ENCODE assay signal across 15 cellular contexts in the genomic region with DNA sequence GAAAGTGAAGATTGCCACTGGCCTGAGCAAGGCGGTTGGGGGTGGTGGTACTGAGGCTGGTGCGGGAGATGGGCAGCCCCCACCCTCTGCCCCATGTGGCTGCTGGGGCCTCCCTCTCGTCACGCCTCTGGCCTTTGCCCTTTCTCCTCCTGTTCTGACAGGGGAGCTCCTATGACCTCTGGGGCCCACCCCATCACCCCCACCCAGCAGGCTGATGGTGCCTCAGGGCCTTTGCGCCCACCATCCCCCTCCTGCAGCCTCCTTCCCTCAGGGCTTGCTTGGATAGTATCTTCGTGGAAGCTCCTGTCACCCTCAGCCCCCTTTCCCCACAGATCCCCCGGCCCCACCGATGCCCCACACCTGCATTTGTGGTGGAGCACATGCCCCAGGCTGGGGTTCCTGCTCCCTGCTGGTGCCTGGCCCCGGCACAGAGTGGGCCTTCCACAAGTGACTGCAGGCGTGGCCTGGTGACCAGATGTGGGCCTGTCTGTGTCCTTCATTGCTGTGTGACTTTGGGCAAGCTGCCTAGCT. TPM values are rescaled to one million over a fixed set of nuclear protein-coding genes. Genes with fewer than 3 reads are reported as not detected.
DNase-seq lines count a peak whose midpoint lies in the region; ATAC-seq and TF ChIP-seq lines count a peak whose summit lies in the region.
"Had no signal": no experiment of that assay in that cellular context is flagged by ENCODE, and none has a peak within 500 bp of the region (broad histone marks: within the 10 kb centered on the region; RNA-seq: fewer than 3 reads in every experiment).

No MANE protein-coding gene starts in this region.

- intact Hi-C loops in left ventricle myocardium superior (cut with micrococcal nuclease), result no loop called here
- intact Hi-C loops in heart right ventricle (cut with DNase I), result no loop called here
- intact Hi-C loops in Panc1 (cut with micrococcal nuclease; ENCODE audit: unreplicated experiment), result no loop called here
- intact Hi-C loops in left lung (cut with DNase I), result no loop called here
- intact Hi-C loops in upper lobe of right lung (cut with DNase I), result no loop called here

- H3K4me3 ChIP-seq in heart right ventricle, result no peak overlapping the region
- no peak overlapping the region for H3K4me3 ChIP-seq in Panc1 (ENCODE audit: low read depth in 2 of 2, low read length in 2 of 2)
- H3K4me3 ChIP-seq in left lung, result no peak overlapping the region
- H3K4me3 ChIP-seq in upper lobe of right lung, result no peak overlapping the region
- H3K4me3 ChIP-seq: PC-9 had no signal

- POLR2A ChIA-PET in Panc1 (lab: Charles Lee), result no interaction called here

- H3K9me3 ChIP-seq in heart right ventricle (no peaks in the 10 kb centered on the region), Panc1 (ENCODE audit: control insufficient read depth, insufficient read depth, low read depth, low read length) (no peaks in the 10 kb centered on the region), left lung (no peaks in the 10 kb centered on the region), upper lobe of right lung (no peaks in the 10 kb centered on the region)

- peak; percentile 18 for DNase-seq in left ventricle myocardium superior
- no peak for DNase-seq in heart right ventricle
- DNase-seq in Panc1 (ENCODE audit: low read depth, low spot score), result no peak
- DNase-seq in left lung, result peak; percentile 11 to 53
- peak; percentile 52 for DNase-seq in upper lobe of right lung
- no peak for DNase-seq in SW 1271 (lab: John Stamatoyannopoulos, UW)
- DNase-seq: midbrain, NCI-H2029, NCI-H69, nucleus accumbens, PC-9, small intestine had no signal

- no peak overlapping the region for H3K27ac ChIP-seq in heart right ventricle
- H3K27ac ChIP-seq in Panc1 (ENCODE audit: low read length), result peak overlapping the region; percentile 44; the same call in 1 of the 2 replicates
- H3K27ac ChIP-seq in left lung, result no peak overlapping the region
- no peak overlapping the region for H3K27ac ChIP-seq in upper lobe of right lung
- H3K27ac ChIP-seq: PC-9, VCaP had no signal

- ATAC-seq in left ventricle myocardium superior (no peak), heart right ventricle (no peak), Panc1 (no peak), left lung (no peak), upper lobe of right lung (no peak), GM21423 (IDR thresholded peaks at IDR 0.05; ENCODE audit: unreplicated experiment) (no peak)

- CTCF ChIA-PET in Panc1 (lab: Charles Lee), result no interaction called here

- TF ChIP-seq CTCF in heart right ventricle (IDR thresholded peaks at IDR 0.05), result no peak
- TF ChIP-seq CTCF in Panc1 (IDR thresholded peaks at IDR 0.05), result no peak
- TF ChIP-seq CTCF in left lung (IDR thresholded peaks at IDR 0.05), result no peak
- no peak for TF ChIP-seq CTCF in upper lobe of right lung (IDR thresholded peaks at IDR 0.05)

- in situ Hi-C loops in Panc1 (cut with HindIII; ENCODE audit: low pct_unique_long_range_greater_than_20kb, low sequenced_read_pairs), result no loop called here

- WGBS in heart right ventricle, 2 donors, result 96 to 98% methylated on average over 10 of the region's 10 CpGs

- peaks cover 0 to 15% (median 0%) of the 10 kb centered on the region in 9 donors for H3K4me1 ChIP-seq in heart right ventricle
- peaks cover 33% of the 10 kb centered on the region for H3K4me1 ChIP-seq in Panc1 (ENCODE audit: control insufficient read depth, insufficient read depth, low read length)
- peaks cover 14 to 23% of the 10 kb centered on the region in 2 donors for H3K4me1 ChIP-seq in left lung
- peaks cover 10% of the 10 kb centered on the region for H3K4me1 ChIP-seq in upper lobe of right lung

- no TSS peak for BruUV-seq in Panc1 (replicated peaks; lab: Mats Ljungman, UMichigan)

- H3K36me3 ChIP-seq in heart right ventricle, result peaks cover 0 to 30% (median under 1%) of the 10 kb centered on the region in 9 donors
- H3K36me3 ChIP-seq in Panc1 (ENCODE audit: control insufficient read depth, insufficient read depth, low read length), result no peaks in the 10 kb centered on the region
- H3K36me3 ChIP-seq in left lung, result peaks cover 0 to 34% of the 10 kb centered on the region in 2 donors
- peaks cover 10% of the 10 kb centered on the region for H3K36me3 ChIP-seq in upper lobe of right lung

- H3K27me3 ChIP-seq in heart right ventricle (no peaks in the 10 kb centered on the region), Panc1 (ENCODE audit: control insufficient read depth, insufficient read depth, low read length) (no peaks in the 10 kb centered on the region), left lung (no peaks in the 10 kb centered on the region), upper lobe of right lung (no peaks in the 10 kb centered on the region)

RNA-seq across cellular contexts. Expression of a gene that starts 55.6 kb away (rescaled TPM):
- total RNA-seq in left ventricle myocardium superior (0.79 TPM), heart right ventricle (1 to 10 TPM in 5 of 10 donors, under 1 TPM in 5; 0.30 to 4.3 (median 1.1) TPM), Panc1 (2021; ENCODE audit: unreplicated experiment) (26.5 TPM), left lung (1 to 10 TPM; 1.3 to 1.5 TPM), upper lobe of right lung (1.5 TPM)
- polyA plus RNA-seq in heart right ventricle, result under 1 TPM; 0.20 to 0.51 TPM
- 37.2 TPM for polyA plus RNA-seq in Panc1 (2012; ENCODE audit: insufficient read length)
- total RNA-seq: glomerular endothelial cell, PC-9 had no signal

Comparison
In these comparisons a context has a peak if more than half of its experiments do, and no peak if none do; other contexts are left out.
1. DNase-seq: peak in left ventricle myocardium superior (single experiment), left lung (2 of 2) and upper lobe of right lung (single experiment); none in heart right ventricle (0 of 2), Panc1 (single experiment) and SW 1271 (0 of 2).